In genomic region chr13:28609381-28609780, GRCh38 we compare ENCODE assay signal across 32 cellular contexts.
"Had no signal": no experiment of that assay in that cellular context is flagged by ENCODE, and none has a peak within 500 bp of the region (broad histone marks: within the 10 kb centered on the region; RNA-seq: fewer than 3 reads in every experiment).

No MANE protein-coding gene starts in this region.

- H3K36me3 ChIP-seq: esophagus squamous epithelium, gastrocnemius medialis, left ventricle myocardium inferior, neutrophil, ovary, right lobe of liver, thoracic aorta, vagina had no signal

- H3K4me1 ChIP-seq: esophagus squamous epithelium, gastrocnemius medialis, left ventricle myocardium inferior, right lobe of liver, vagina had no signal

- H3K79me2 ChIP-seq: hepatocyte had no signal

- H3K9me3 ChIP-seq: esophagus squamous epithelium, gastrocnemius medialis, left ventricle myocardium inferior, neutrophil, ovary, right lobe of liver, thoracic aorta, vagina had no signal

- H3K4me2 ChIP-seq: hepatocyte had no signal

- H3K27me3 ChIP-seq: esophagus squamous epithelium, gastrocnemius medialis, hepatocyte, ovary, right lobe of liver, vagina had no signal

- H3K27ac ChIP-seq: epithelial cell of prostate, esophagus squamous epithelium, gastrocnemius medialis, hepatocyte, left ventricle myocardium inferior, neutrophil, ovary, right lobe of liver, skin epidermis, thoracic aorta, vagina, VCaP had no signal

- H3K4me3 Mint-ChIP-seq: activated CD4-positive, alpha-beta memory T cell treated with anti-CD3 and anti-CD28 coated beads for 36 hours; naive B cell; nephron progenitor cell; stimulated activated effector memory CD8-positive, alpha-beta T cell treated with anti-CD3 and anti-CD28 coated beads, Interleukin-12 subunit alpha, Interleukin-12 subunit beta, amount 100 ng/mL, for 72 hours; stimulated activated naive CD8-positive, alpha-beta T cell treated with anti-CD3 and anti-CD28 coated beads, Interleukin-15, Interleukin-2, amounts not matched to agents 100 ng/mL and 50 ng/mL, for 24 hours; type B pancreatic cell had no signal

- H3K36me3 Mint-ChIP-seq: activated CD4-positive, alpha-beta memory T cell treated with anti-CD3 and anti-CD28 coated beads for 36 hours; naive B cell; stimulated activated effector memory CD8-positive, alpha-beta T cell treated with anti-CD3 and anti-CD28 coated beads, Interleukin-12 subunit alpha, Interleukin-12 subunit beta, amount 100 ng/mL, for 72 hours; type B pancreatic cell had no signal

- H3K9me3 Mint-ChIP-seq: activated CD4-positive, alpha-beta memory T cell treated with anti-CD3 and anti-CD28 coated beads for 36 hours; naive B cell; nephron progenitor cell; type B pancreatic cell had no signal

- H3K27me3 Mint-ChIP-seq: naive B cell had no signal

- ATAC-seq: gastrocnemius medialis; right lobe of liver; stimulated activated effector memory CD8-positive, alpha-beta T cell treated with anti-CD3 and anti-CD28 coated beads, Interleukin-12 subunit alpha, Interleukin-12 subunit beta, amount 100 ng/mL, for 72 hours had no signal

- H3K4me3 ChIP-seq: esophagus squamous epithelium, gastrocnemius medialis, hepatocyte, left ventricle myocardium inferior, lung, ovary, right lobe of liver, skin epidermis, thoracic aorta, vagina had no signal

- H2AFZ ChIP-seq: hepatocyte had no signal

- DNase-seq: activated CD4-positive, alpha-beta memory T cell treated with anti-CD3 and anti-CD28 coated beads for 36 hours; activated CD4-positive, alpha-beta T cell treated with anti-CD3 and anti-CD28 coated beads for 48 hours; activated CD8-positive, alpha-beta memory T cell treated with anti-CD3 and anti-CD28 coated beads, Interleukin-2, amount 50 U/mL, for 4 hours; activated gamma-delta T cell treated with Interleukin-2 at 50 U/mL for 16 hours; activated naive CD4-positive, alpha-beta T cell treated with anti-CD3 and anti-CD28 coated beads, Interleukin-2, amount 50 U/mL, for 16 hours; activated T-cell treated with anti-CD3 and anti-CD28 coated beads, Interleukin-2, amount 50 U/mL, for 1 hour; amniotic stem cell; caudate nucleus; dermis blood vessel endothelial cell; effector CD4-positive, alpha-beta T cell; esophagus squamous epithelium; gastrocnemius medialis; glutamatergic neuron; left ventricle myocardium inferior; naive B cell; nephron progenitor cell; ovary; right lobe of liver; stimulated activated CD4-positive, alpha-beta T cell treated with anti-CD3 and anti-CD28 coated beads, Interleukin-4, amount 100 ng/mL, for 24 hours; T-helper 1 cell had no signal

- H3K27ac Mint-ChIP-seq: activated CD4-positive, alpha-beta memory T cell treated with anti-CD3 and anti-CD28 coated beads for 36 hours; nephron progenitor cell; progenitor cell of endocrine pancreas; stimulated activated effector memory CD8-positive, alpha-beta T cell treated with anti-CD3 and anti-CD28 coated beads, Interleukin-12 subunit alpha, Interleukin-12 subunit beta, amount 100 ng/mL, for 72 hours; stimulated activated naive CD8-positive, alpha-beta T cell treated with anti-CD3 and anti-CD28 coated beads, Interleukin-15, Interleukin-2, amounts not matched to agents 100 ng/mL and 50 ng/mL, for 24 hours; type B pancreatic cell had no signal

- H3K4me1 Mint-ChIP-seq: naive B cell had no signal
